In the genomic region with DNA sequence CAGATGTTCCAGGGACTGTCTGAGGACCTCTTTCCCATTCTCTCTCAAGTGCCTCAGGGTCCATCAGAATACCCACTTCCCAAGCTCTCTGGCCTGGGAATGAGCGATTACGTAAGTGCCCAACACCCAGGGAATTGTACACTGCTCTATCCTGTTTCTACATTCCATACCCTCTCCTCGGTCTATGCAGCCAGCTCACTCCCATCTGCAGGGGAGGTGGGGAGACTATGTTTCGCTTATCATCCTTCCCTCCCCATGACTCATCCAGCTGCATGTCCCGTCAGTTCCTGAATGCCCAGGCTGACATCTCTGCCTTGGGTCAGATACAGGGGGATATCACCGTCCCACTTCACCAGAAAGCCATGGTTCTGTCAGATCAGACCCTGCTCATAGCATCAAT, we compare ENCODE assay signal across 18 cellular contexts. TPM values are rescaled to one million over a fixed set of nuclear protein-coding genes. Genes with fewer than 3 reads are reported as not detected.
DNase-seq lines count a peak whose midpoint lies in the region; ATAC-seq and TF ChIP-seq lines count a peak whose summit lies in the region.
"Had no signal": no experiment of that assay in that cellular context is flagged by ENCODE, and none has a peak within 500 bp of the region (broad histone marks: within the 10 kb centered on the region; RNA-seq: fewer than 3 reads in every experiment).

No MANE protein-coding gene starts in this region.

- no peak for DNase-seq in SK-N-SH
- peak; percentile 10 for DNase-seq in fibroblast of gingiva (ENCODE audit: low read depth)
- DNase-seq in stomach: no peak
- no peak for DNase-seq in ascending aorta (ENCODE audit: low spot score in 2 of 2)
- DNase-seq in NCI-H1436 treated with DMSO at 0.1 percent for 48 hours (lab: John Stamatoyannopoulos, UW): no peak
- DNase-seq: 8988T; activated effector memory CD4-positive, alpha-beta T cell treated with Interleukin-2 at 50 U/mL for 16 hours; CD8-positive, alpha-beta memory T cell; NCI-H2029; NCI-H82; SIG-M5; stimulated activated naive CD8-positive, alpha-beta T cell treated with anti-CD3 and anti-CD28 coated beads, Interleukin-15, amount 100 ng/mL, for 72 hours had no signal

- ATAC-seq in SK-N-SH treated with all-trans-retinoic acid at 6 μM for 48 hours (no peak), HG03097 (IDR thresholded peaks at IDR 0.05; ENCODE audit: low FRiP score, unreplicated experiment) (no peak)
- ATAC-seq: GM23338; stimulated activated naive CD8-positive, alpha-beta T cell treated with anti-CD3 and anti-CD28 coated beads, Interleukin-15, amount 100 ng/mL, for 72 hours had no signal

- no peak for TF ChIP-seq RAD21 in SK-N-SH (IDR thresholded peaks at IDR 0.05; ENCODE audit: low read length)

- 24% methylated on average over 6 of the region's 6 CpGs for WGBS in SK-N-SH (ENCODE audit: low lambda C conversion rate)
- WGBS in stomach, 5 donors: 78 to 89% (median 85%) methylated on average over 6 of the region's 6 CpGs

- H3K4me1 ChIP-seq in SK-N-SH (ENCODE audit: control insufficient read depth in 1 of 2, insufficient read depth in 2 of 2, low read depth in 1 of 2, low read length in 1 of 2) (peaks cover 0 to 8% of the 10 kb centered on the region in 2 experiments; a peak in 2 of 4 replicates), stomach (peaks cover 5 to 14% (median 10%) of the 10 kb centered on the region in 4 donors), ascending aorta (peaks cover 0 to 8% of the 10 kb centered on the region in 2 donors)
- H3K4me1 ChIP-seq: neural progenitor cell had no signal

- H3K9me3 ChIP-seq in SK-N-SH (no peaks in the 10 kb centered on the region), stomach (no peaks in the 10 kb centered on the region), ascending aorta (no peaks in the 10 kb centered on the region)

- POLR2A ChIA-PET in SK-N-SH (lab: Yijun Ruan, JAX): no interaction called here

- H3K4me3 ChIP-seq in SK-N-SH (ENCODE audit: low read depth in 2 of 2, low read length in 1 of 2): no peak overlapping the region
- H3K4me3 ChIP-seq in stomach: no peak overlapping the region
- no peak overlapping the region for H3K4me3 ChIP-seq in ascending aorta
- H3K4me3 ChIP-seq: cardiac muscle cell, GM23338, neural progenitor cell had no signal

- H4K20me1 ChIP-seq in SK-N-SH (ENCODE audit: insufficient read depth): no peaks in the 10 kb centered on the region

- TF ChIP-seq POLR2A in stomach (IDR thresholded peaks at IDR 0.05): no peak

- no peaks in the 10 kb centered on the region for H3K9me2 ChIP-seq in SK-N-SH

- no peaks in the 10 kb centered on the region for H3K27me3 ChIP-seq in SK-N-SH (ENCODE audit: insufficient read depth)
- H3K27me3 ChIP-seq in stomach: no peaks in the 10 kb centered on the region
- no peaks in the 10 kb centered on the region for H3K27me3 ChIP-seq in ascending aorta
- H3K27me3 ChIP-seq: cardiac muscle cell had no signal

- intact Hi-C loops in stomach (cut with DNase I; ENCODE audit: low total_unique reads): no loop called here
- intact Hi-C loops in ascending aorta (cut with DNase I): no loop called here

- no peak for TF ChIP-seq EP300 in SK-N-SH (IDR thresholded peaks at IDR 0.05; ENCODE audit: borderline replicate concordance in 1 of 2, low read depth in 1 of 2, low read length in 1 of 2)
- TF ChIP-seq EP300 in stomach (IDR thresholded peaks at IDR 0.05): no peak

- H3K36me3 ChIP-seq in SK-N-SH (replicated peaks in 1 of 2; ENCODE audit: control insufficient read depth in 1 of 2, insufficient read depth in 2 of 2, low read length in 1 of 2) (no peaks in the 10 kb centered on the region), stomach (no peaks in the 10 kb centered on the region), ascending aorta (no peaks in the 10 kb centered on the region)
- H3K36me3 ChIP-seq: cardiac muscle cell, neural progenitor cell had no signal

- peak overlapping the region in 1 of 2 experiments; percentile 22; a peak in 1 of 4 replicates for H3K27ac ChIP-seq in SK-N-SH (ENCODE audit: low read depth in 2 of 2, low read length in 1 of 2)
- H3K27ac ChIP-seq in VCaP: peak overlapping the region; percentile 47
- peak overlapping the region in 3 of 5 donors; percentile 11 to 52 (median 29) for H3K27ac ChIP-seq in stomach
- H3K27ac ChIP-seq in ascending aorta: no peak overlapping the region
- H3K27ac ChIP-seq: cardiac muscle cell, neural progenitor cell had no signal

- H3K4me2 ChIP-seq in SK-N-SH: no peak overlapping the region
- H3K4me2 ChIP-seq: GM23338, neural progenitor cell had no signal

- CTCF ChIA-PET in SK-N-SH (lab: Yijun Ruan, JAX): interaction anchor here (1.0 kb wide), 1 partner anchor 22 kb away, joined by 3 read pairs; no protein-coding TSS in a partner anchor

- TF ChIP-seq CTCF in SK-N-SH (IDR thresholded peaks at IDR 0.05): no peak
- TF ChIP-seq CTCF in VCaP (conservative IDR thresholded peaks at IDR 0.05): no peak
- no peak for TF ChIP-seq CTCF in stomach (IDR thresholded peaks at IDR 0.05)
- TF ChIP-seq CTCF in ascending aorta (IDR thresholded peaks at IDR 0.05): no peak

- no peak overlapping the region for H2AFZ ChIP-seq in SK-N-SH (ENCODE audit: low read depth)
- H2AFZ ChIP-seq: GM23338, neural progenitor cell had no signal

- no peaks in the 10 kb centered on the region for H3K79me2 ChIP-seq in SK-N-SH (ENCODE audit: insufficient read depth)

- no peak overlapping the region for H3K9ac ChIP-seq in SK-N-SH
- H3K9ac ChIP-seq: neural progenitor cell had no signal

- peaks cover 8% of the 10 kb centered on the region for H3F3A ChIP-seq in SK-N-SH (replicated peaks; ENCODE audit: insufficient read depth)

TF ChIP-seq in SK-N-SH, 30 proteins besides CTCF, POLR2A, EP300 and RAD21:
- TF ChIP-seq, protein P1, sequence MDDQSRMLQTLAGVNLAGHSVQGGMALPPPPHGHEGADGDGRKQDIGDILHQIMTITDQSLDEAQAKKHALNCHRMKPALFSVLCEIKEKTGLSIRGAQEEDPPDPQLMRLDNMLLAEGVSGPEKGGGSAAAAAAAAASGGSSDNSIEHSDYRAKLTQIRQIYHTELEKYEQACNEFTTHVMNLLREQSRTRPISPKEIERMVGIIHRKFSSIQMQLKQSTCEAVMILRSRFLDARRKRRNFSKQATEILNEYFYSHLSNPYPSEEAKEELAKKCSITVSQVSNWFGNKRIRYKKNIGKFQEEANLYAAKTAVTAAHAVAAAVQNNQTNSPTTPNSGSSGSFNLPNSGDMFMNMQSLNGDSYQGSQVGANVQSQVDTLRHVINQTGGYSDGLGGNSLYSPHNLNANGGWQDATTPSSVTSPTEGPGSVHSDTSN (IDR thresholded peaks at IDR 0.05): no peak
- no peak for TF ChIP-seq TCF12 (IDR thresholded peaks at IDR 0.05)
- TF ChIP-seq ELF1 (IDR thresholded peaks at IDR 0.05): no peak
- peak; percentile 22; the same call in 1 of the 2 replicates for TF ChIP-seq FOSL2 (IDR thresholded peaks at IDR 0.05; ENCODE audit: borderline replicate concordance, low read depth)

TF ChIP-seq in SK-N-SH treated with all-trans-retinoic acid at 6 μM for 48 hours, 23 proteins besides CTCF, POLR2A, EP300 and RAD21:
- no peak for TF ChIP-seq ZC3H10 (CRISPR knock-in tag; IDR thresholded peaks at IDR 0.05)

RNA-seq across cellular contexts. Expression of gene CD1D, which starts 34.5 kb away (rescaled TPM):
- polyA plus RNA-seq in SK-N-SH (2012; rRNA removed) (not detected in 2 replicates), stomach (1 to 10 TPM in 1 of 3 donors, under 1 TPM in 2; 0.93 to 2.1 (median 1.00) TPM)
- polyA plus RNA-seq in SK-N-SH (2012; cell fraction: cytosol; rRNA removed): 0.01 TPM in 1 of 2 replicates, not detected in the other
- polyA plus RNA-seq in SK-N-SH (2012; cell fraction: nucleus; rRNA removed): 0.04 and 0.05 TPM in 2 replicates
- total RNA-seq in stomach (1 to 10 TPM in 2 of 5 donors, not detected in 3; 1.9 to 2.6 TPM), ascending aorta (not detected)
- total RNA-seq: CD8-positive, alpha-beta memory T cell had no signal
- polyA plus RNA-seq: CD8-positive, alpha-beta memory T cell had no signal

Comparison
In these comparisons a context has a peak if more than half of its experiments do, and no peak if none do; other contexts are left out.
1. H3K27ac ChIP-seq: peak in VCaP (single experiment) and stomach (3 of 5); none in ascending aorta (0 of 2).